In genomic region chr11:73229321-73230275, GRCh38 we compare ENCODE assay signal across 1 cellular context.
TF ChIP-seq lines count a peak whose summit lies in the region.

No MANE protein-coding gene starts in this region.

TF ChIP-seq in H1, 55 proteins besides CTCF, POLR2A, EP300 and RAD21:
- TF ChIP-seq SRF (IDR thresholded peaks at IDR 0.05; ENCODE audit: low read depth, low read length) = no peak
